8 cellular contexts compared by ENCODE assay signal in genomic region chr18:74497308-74497640, GRCh38. TPM values are rescaled to one million over a fixed set of nuclear protein-coding genes. Genes with fewer than 3 reads are reported as not detected.
DNase-seq lines count a peak whose midpoint lies in the region; ATAC-seq and TF ChIP-seq lines count a peak whose summit lies in the region.

No MANE protein-coding gene starts in this region.

- POLR2A ChIA-PET in BJ (lab: Charles Lee), result no interaction called here
- POLR2A ChIA-PET in naive thymus-derived CD8-positive, alpha-beta T cell (lab: Charles Lee), result interaction anchor here (1.0 to 3.1 kb wide), 8 partner anchors 8 to 712 kb away, joined by 3 to 30 read pairs (median 4); partner anchors contain the start of genes CYB5A, PTGR3 and ZNF407

- in situ Hi-C loops in GM13976 (cut with MboI; ENCODE audit: low sequenced_read_pairs, unreplicated experiment), result loop anchor here (10.0 kb wide), 1 partner anchor 142 kb away; no protein-coding TSS in a partner anchor

- no peaks in the 10 kb centered on the region; the same call in 1 of the 2 replicates for H3K36me3 ChIP-seq in BJ (ENCODE audit: control insufficient read depth, insufficient read depth, low read length)
- H3K36me3 ChIP-seq in KOPT-K1 (ENCODE audit: insufficient read depth, low read length), result peaks cover 19% of the 10 kb centered on the region

- CTCF ChIA-PET in BJ (lab: Yijun Ruan, JAX), result interaction anchor here (1.5 kb wide), 1 partner anchor 144 kb away, joined by 6 read pairs; no protein-coding TSS in a partner anchor

- peaks cover 3% of the 10 kb centered on the region for H3K36me3 Mint-ChIP-seq in chondrocyte (ENCODE audit: low read depth)
- peaks cover 0 to 21% (median 4%) of the 10 kb centered on the region in 3 donors for H3K36me3 Mint-ChIP-seq in naive thymus-derived CD8-positive, alpha-beta T cell

- peaks cover 4% of the 10 kb centered on the region for H3K9me3 ChIP-seq in KOPT-K1 (ENCODE audit: insufficient read depth, low read length, poor library complexity, severe bottlenecking)

- no peak for ATAC-seq in naive thymus-derived CD8-positive, alpha-beta T cell
- ATAC-seq in GM21529 (IDR thresholded peaks at IDR 0.05; ENCODE audit: unreplicated experiment), result no peak

- H3K4me3 Mint-ChIP-seq in chondrocyte (ENCODE audit: unreplicated experiment), result peak overlapping the region; percentile 92
- peak overlapping the region; percentile 73 to 98 (median 96) for H3K4me3 Mint-ChIP-seq in naive thymus-derived CD8-positive, alpha-beta T cell

- TF ChIP-seq CTCF in BJ (IDR thresholded peaks at IDR 0.05; ENCODE audit: insufficient read depth, low read depth, low read length), result no peak
- no peak for TF ChIP-seq CTCF in chondrocyte (IDR thresholded peaks at IDR 0.05)
- TF ChIP-seq CTCF in GM13976 (IDR thresholded peaks at IDR 0.05; ENCODE audit: borderline replicate concordance, control extremely low read depth, extremely low read depth, insufficient read depth, missing control alignments), result no peak

- H3K9me3 Mint-ChIP-seq in chondrocyte (ENCODE audit: low read depth), result no peaks in the 10 kb centered on the region
- peaks cover 0 to 1% (median 0%) of the 10 kb centered on the region in 9 donors for H3K9me3 Mint-ChIP-seq in naive thymus-derived CD8-positive, alpha-beta T cell

- peaks cover 7% of the 10 kb centered on the region for H3K27me3 ChIP-seq in BJ (ENCODE audit: control insufficient read depth, insufficient read depth, low read length)

- H3K27ac ChIP-seq in KOPT-K1 (ENCODE audit: low read depth, low read length, poor library complexity, severe bottlenecking), result peak overlapping the region; percentile 62

- peak overlapping the region; percentile 38 for H3K27ac Mint-ChIP-seq in chondrocyte (ENCODE audit: unreplicated experiment)
- H3K27ac Mint-ChIP-seq in naive thymus-derived CD8-positive, alpha-beta T cell, result peak overlapping the region; percentile 63 to 99 (median 98)

- H3K4me1 Mint-ChIP-seq in chondrocyte (ENCODE audit: low read depth), result peaks cover 28% of the 10 kb centered on the region
- peaks cover 30 to 67% (median 59%) of the 10 kb centered on the region in 4 donors for H3K4me1 Mint-ChIP-seq in naive thymus-derived CD8-positive, alpha-beta T cell

- H3K4me3 ChIP-seq in BJ (ENCODE audit: low read depth, low read length), result peak overlapping the region; percentile 85

- DNase-seq in BJ (ENCODE audit: low read depth) (no peak), chondrocyte (ENCODE audit: low spot score) (no peak), globus pallidus (ENCODE audit: low spot score) (no peak), NCI-H510A (lab: John Stamatoyannopoulos, UW) (no peak), GM13976 (ENCODE audit: low spot score) (no peak)
- no peak for DNase-seq in naive thymus-derived CD8-positive, alpha-beta T cell

- H3K27me3 Mint-ChIP-seq in chondrocyte (ENCODE audit: low read depth), result no peaks in the 10 kb centered on the region
- no peaks in the 10 kb centered on the region for H3K27me3 Mint-ChIP-seq in naive thymus-derived CD8-positive, alpha-beta T cell

RNA-seq across cellular contexts. Expression of gene CNDP2, which starts 1.1 kb away (rescaled TPM):
- polyA plus RNA-seq in BJ (2011; rRNA removed), result 86.6 and 99.4 TPM in 2 replicates
- polyA minus RNA-seq in BJ (2011; rRNA and poly(A)+ RNA removed), result 48.1 and 85.1 TPM in 2 replicates
- 57.7 to 64.6 TPM (median 58.6 TPM) in 3 replicates for total RNA-seq in chondrocyte
- 100 to 1,000 TPM; 161 to 169 TPM for total RNA-seq in naive thymus-derived CD8-positive, alpha-beta T cell
- polyA plus RNA-seq in naive thymus-derived CD8-positive, alpha-beta T cell, result 100 to 1,000 TPM in 2 of 3 donors, 10 to 100 TPM in 1; 97.0 to 139 (median 111) TPM

RNA-seq across cellular contexts. Expression of gene CNDP1, which starts 37.0 kb away (rescaled TPM):
- polyA plus RNA-seq in BJ (2011; rRNA removed), result not detected in 2 replicates
- 0.15 TPM in 1 of 2 replicates, not detected in the other for polyA minus RNA-seq in BJ (2011; rRNA and poly(A)+ RNA removed)
- 0.22 TPM in 1 of 3 replicates, not detected in the others for total RNA-seq in chondrocyte
- not detected for total RNA-seq in naive thymus-derived CD8-positive, alpha-beta T cell
- polyA plus RNA-seq in naive thymus-derived CD8-positive, alpha-beta T cell, result not detected

RNA-seq across cellular contexts. Expression of gene DIPK1C, which starts 40.2 kb away (rescaled TPM):
- polyA plus RNA-seq in BJ (2011; rRNA removed), result not detected in 2 replicates
- not detected in 2 replicates for polyA minus RNA-seq in BJ (2011; rRNA and poly(A)+ RNA removed)
- total RNA-seq in chondrocyte, result not detected in 3 replicates
- total RNA-seq in naive thymus-derived CD8-positive, alpha-beta T cell, result under 1 TPM; 0.11 to 0.13 TPM
- polyA plus RNA-seq in naive thymus-derived CD8-positive, alpha-beta T cell, result under 1 TPM in 1 of 3 donors, not detected in 2; 0.58 TPM
